Comparison of ENCODE assay signal across 1 cellular context in genomic region chr22:22469527-22469926, GRCh38.
TF ChIP-seq lines count a peak whose summit lies in the region.

No MANE protein-coding gene starts in this region.

TF ChIP-seq in K562, 482 proteins besides CTCF, POLR2A, EP300 and RAD21 (continued from another document):
- TF ChIP-seq E2F1 (CRISPR knock-in tag; IDR thresholded peaks at IDR 0.05) (0 out of 2 replicates have a peak, but pooled peaks have one; percentile 27), TFE3 (CRISPR knock-in tag; IDR thresholded peaks at IDR 0.05) (peak; percentile 96), ARID4B (CRISPR knock-in tag; IDR thresholded peaks at IDR 0.05) (0 out of 2 replicates have a peak, but pooled peaks have one; percentile 42), GTF2E2 (tag; IDR thresholded peaks at IDR 0.05) (no peak), CBX1 (IDR thresholded peaks at IDR 0.05; ENCODE audit: low read depth) (no peak), BRF2 (IDR thresholded peaks at IDR 0.05; ENCODE audit: borderline replicate concordance, insufficient read depth, insufficient read length) (peak; percentile 54), JUN (IDR thresholded peaks at IDR 0.05; ENCODE audit: borderline replicate concordance, low read depth, low read length) (no peak), JUN (CRISPR knock-in tag; IDR thresholded peaks at IDR 0.05; ENCODE audit: borderline replicate concordance) (0 out of 2 replicates have a peak, but pooled peaks have one; percentile 20)
